ENCODE assay signal across 8 cellular contexts in the genomic region with DNA sequence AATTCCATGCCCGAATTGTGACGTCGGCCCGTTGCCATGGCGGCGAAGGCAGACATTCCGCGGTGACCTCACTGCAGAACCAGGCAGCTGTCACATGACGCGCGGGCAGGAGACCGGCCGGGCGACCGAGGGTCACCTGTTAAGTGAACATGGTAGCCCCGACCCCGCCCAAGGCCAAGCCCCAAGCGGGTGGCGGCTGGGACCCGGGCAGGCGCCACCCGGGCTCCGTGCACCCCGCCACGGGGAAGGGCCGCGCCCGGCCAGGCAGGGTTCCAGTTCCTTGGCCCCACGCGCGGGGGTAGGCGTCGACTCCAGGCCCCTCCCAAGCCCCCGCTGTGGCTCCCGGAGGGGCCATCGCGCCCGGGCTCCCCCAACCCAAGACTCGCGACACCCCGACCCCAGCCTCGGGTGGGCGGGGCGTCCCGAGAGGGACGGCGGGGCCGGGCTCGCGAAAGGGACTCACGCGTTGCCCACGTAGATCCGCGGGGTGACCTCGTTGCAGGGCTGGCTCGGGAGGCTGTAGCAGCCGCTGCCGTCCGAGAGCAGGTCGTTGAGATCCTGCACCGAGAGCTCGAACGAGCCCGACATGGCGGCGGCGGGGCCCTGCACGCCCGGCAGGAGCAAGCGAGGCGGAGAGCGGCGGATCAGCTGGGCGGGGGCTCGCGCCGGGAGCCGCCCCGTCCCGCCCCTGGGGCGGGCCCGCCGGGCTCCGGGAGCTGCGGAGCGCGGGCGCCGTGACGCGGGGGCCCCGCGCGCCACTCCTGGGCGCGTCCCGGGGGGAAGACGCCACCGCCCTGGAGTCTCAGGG. TPM values are rescaled to one million over a fixed set of nuclear protein-coding genes. Genes with fewer than 3 reads are reported as not detected.
A peak's percentile ranks its signal among the peaks of the same experiment; 100 is the strongest.
DNase-seq lines count a peak whose midpoint lies in the region; ATAC-seq, FAIRE-seq and TF ChIP-seq lines count a peak whose summit lies in the region.

DUSP3 (minus strand) TSS at position 641 of the 808 bp plus-strand sequence; CDS start at position 588, 53 bp downstream.

- no peaks in the 10 kb centered on the region for H3K27me3 ChIP-seq in heart right ventricle
- H3K27me3 ChIP-seq in trophoblast cell (ENCODE audit: insufficient read depth, low read length) = no peaks in the 10 kb centered on the region
- H3K27me3 ChIP-seq in tibial artery = peaks cover 0 to 4% of the 10 kb centered on the region in 2 donors

- peaks cover 16% of the 10 kb centered on the region for H3K79me1 ChIP-seq in trophoblast cell (ENCODE audit: low read length)

- DNase-seq in ELR (ENCODE audit: low read depth) (peak; percentile 97), H54 (ENCODE audit: insufficient read length, low spot score) (peak; percentile 88), NAMALWA (ENCODE audit: low spot score) (peak; percentile 68), T-helper 1 cell (peak; percentile 50 to 76 (median 60)), amygdala (lab: John Stamatoyannopoulos, UW) (peak; percentile 11 to 97 (median 80)), heart right ventricle (peak; percentile 95 to 96), trophoblast cell (peak; percentile 98 to 99), tibial artery (peak; percentile 97)

- H4K12ac ChIP-seq in trophoblast cell (ENCODE audit: low read depth, low read length) = peak within 1 kb of the TSS; percentile 98

- H3K14ac ChIP-seq in trophoblast cell (ENCODE audit: low read length) = peak within 1 kb of the TSS; percentile 99

- peak within 1 kb of the TSS; percentile 100 for H3K18ac ChIP-seq in trophoblast cell (ENCODE audit: low read length)

- FAIRE-seq in H54 (lab: Jason Lieb, UNC) = no peak

- peak within 1 kb of the TSS; percentile 99 for H2BK120ac ChIP-seq in trophoblast cell (ENCODE audit: insufficient read depth, low read length, poor library complexity)

- peak; percentile 87 to 96 (median 90) for ATAC-seq in heart right ventricle

- TF ChIP-seq CTCF in heart right ventricle (IDR thresholded peaks at IDR 0.05) (peak in 1 of 9 donors; percentile 6), tibial artery (IDR thresholded peaks at IDR 0.05) (peak in 1 of 2 experiments; percentile 16)

- H2AK5ac ChIP-seq in trophoblast cell (ENCODE audit: low read length) = peak within 1 kb of the TSS; percentile 95

- H3K4me2 ChIP-seq in trophoblast cell (ENCODE audit: low read length) = peak within 1 kb of the TSS; percentile 92

- H3K36me3 ChIP-seq in heart right ventricle (peaks cover 0 to 38% (median 24%) of the 10 kb centered on the region in 9 donors), trophoblast cell (ENCODE audit: control insufficient read depth in 1 of 2, insufficient read depth in 2 of 2, low read length in 2 of 2) (peaks cover 23 to 28% of the 10 kb centered on the region in 2 experiments), tibial artery (peaks cover 15 to 24% (median 23%) of the 10 kb centered on the region in 3 donors)

- H3K4me3 ChIP-seq in heart right ventricle (peak within 1 kb of the TSS; percentile 70 to 100 (median 93)), trophoblast cell (ENCODE audit: low read depth, low read length) (peak within 1 kb of the TSS; percentile 86), tibial artery (peak within 1 kb of the TSS; percentile 75 to 94)

- peak within 1 kb of the TSS; percentile 98 for H3K4ac ChIP-seq in trophoblast cell (ENCODE audit: low read depth, low read length)

- 0% methylated on average over 82 to 100 of the region's 100 CpGs for WGBS in heart right ventricle, 2 donors
- no CpG with 5 or more reads among the region's 100 CpGs for WGBS in trophoblast cell (ENCODE audit: extremely low coverage, insufficient coverage, insufficient read length)

- peak within 1 kb of the TSS; percentile 99 for H4K8ac ChIP-seq in trophoblast cell (ENCODE audit: low read depth, low read length)

- H3K27ac ChIP-seq in heart right ventricle = peak within 1 kb of the TSS; percentile 96 to 100 (median 100)
- H3K27ac ChIP-seq in trophoblast cell (ENCODE audit: low read depth, low read length) = peak within 1 kb of the TSS; percentile 95
- peak within 1 kb of the TSS; percentile 97 to 100 for H3K27ac ChIP-seq in tibial artery

- H3K9me3 ChIP-seq in heart right ventricle = no peaks in the 10 kb centered on the region
- no peaks in the 10 kb centered on the region for H3K9me3 ChIP-seq in trophoblast cell (ENCODE audit: insufficient read depth, low read depth, low read length)
- H3K9me3 ChIP-seq in tibial artery = no peaks in the 10 kb centered on the region

- intact Hi-C loops in heart right ventricle (cut with DNase I) = loop anchor here in 4 of 10 donors (2.0 to 5.0 kb wide), 3 partner anchors 54 to 69 kb away; partner anchors contain the start of genes MPP3 (in 4 of the 4) and CD300LG (in 1 of the 4)
- intact Hi-C loops in tibial artery (cut with DNase I; ENCODE audit: low total_unique reads) = no loop called here

- H4K91ac ChIP-seq in trophoblast cell (ENCODE audit: low read depth, low read length) = peak within 1 kb of the TSS; percentile 97

- H3K23ac ChIP-seq in trophoblast cell (ENCODE audit: low read length) = no peak within 1 kb of the TSS

- H3K4me1 ChIP-seq in heart right ventricle = peaks cover 2 to 69% (median 41%) of the 10 kb centered on the region in 9 donors
- H3K4me1 ChIP-seq in trophoblast cell (ENCODE audit: control insufficient read depth in 1 of 2, insufficient read depth in 2 of 2, low read length in 2 of 2) = peaks cover 4 to 6% of the 10 kb centered on the region in 2 experiments
- H3K4me1 ChIP-seq in tibial artery = peaks cover 0 to 43% (median 25%) of the 10 kb centered on the region in 4 donors

- H2AFZ ChIP-seq in trophoblast cell (ENCODE audit: insufficient read depth, low read length, poor library complexity) = peak within 1 kb of the TSS; percentile 74

- H3K9ac ChIP-seq in trophoblast cell (ENCODE audit: low read length) = peak within 1 kb of the TSS; percentile 75

- peaks cover 11% of the 10 kb centered on the region for H3K79me2 ChIP-seq in trophoblast cell (ENCODE audit: control insufficient read depth, insufficient read depth, low read length, poor library complexity)

- peak within 1 kb of the TSS; percentile 99 for H2BK5ac ChIP-seq in trophoblast cell (ENCODE audit: low read depth, low read length, poor library complexity)

- H2BK12ac ChIP-seq in trophoblast cell (ENCODE audit: low read length) = peak within 1 kb of the TSS; percentile 62

- TF ChIP-seq POLR2A in H54 (IDR thresholded peaks at IDR 0.05; ENCODE audit: low read depth, low read length) = peak; percentile 89

RNA-seq across cellular contexts. Expression of gene DUSP3, which starts in this region (rescaled TPM):
- total RNA-seq in heart right ventricle = 100 to 1,000 TPM; 222 to 359 (median 297) TPM
- polyA plus RNA-seq in heart right ventricle = 100 to 1,000 TPM; 119 to 371 TPM
- polyA plus RNA-seq in trophoblast cell (2013) = 62.1 and 62.7 TPM in 2 replicates

Comparison
In these comparisons a context has a peak if more than half of its experiments do, and no peak if none do; other contexts are left out.
1. Peak in every context shown above with its lines: DNase-seq, ATAC-seq, H3K4me3 ChIP-seq and H3K27ac ChIP-seq.